8 cellular contexts compared by ENCODE assay signal in genomic region chr1:34885405-34886247, GRCh38. TPM values are rescaled to one million over a fixed set of nuclear protein-coding genes. Genes with fewer than 3 reads are reported as not detected.
DNase-seq lines count a peak whose midpoint lies in the region; ATAC-seq, FAIRE-seq and TF ChIP-seq lines count a peak whose summit lies in the region.

No MANE protein-coding gene starts in this region.

- H3K4me1 Mint-ChIP-seq in T-cell, result peaks cover 4 to 8% (median 4%) of the 10 kb centered on the region in 3 donors
- no peaks in the 10 kb centered on the region for H3K4me1 Mint-ChIP-seq in brain

- peaks cover 0 to 5% (median 0%) of the 10 kb centered on the region in 11 experiments; a peak in 3 of 22 replicates for H3K36me3 ChIP-seq in BLaER1 treated with 17β-estradiol and CSF1 and Interleukin-3, amounts not matched to agents 10 nM and 100 nM
- H3K36me3 ChIP-seq in lower lobe of right lung (no peaks in the 10 kb centered on the region), kidney (ENCODE audit: control insufficient read depth in 1 of 2, insufficient read depth in 2 of 2, low read length in 2 of 2) (no peaks in the 10 kb centered on the region)

- peak overlapping the region; percentile 55 to 86 (median 79) for H3K4me2 ChIP-seq in BLaER1 treated with 17β-estradiol and CSF1 and Interleukin-3, amounts not matched to agents 10 nM and 100 nM

- H3K27ac Mint-ChIP-seq in T-cell (no peak overlapping the region), brain (no peak overlapping the region)

- H3K4me3 Mint-ChIP-seq in T-cell, result peak overlapping the region; percentile 51 to 77 (median 55)
- peak overlapping the region in 4 of 5 experiments; percentile 63 to 68 (median 64) for H3K4me3 Mint-ChIP-seq in brain

- H3K36me3 Mint-ChIP-seq in T-cell (no peaks in the 10 kb centered on the region), brain (peaks cover 25% of the 10 kb centered on the region)

- H3K4me3 ChIP-seq in BLaER1 treated with 17β-estradiol and CSF1 and Interleukin-3, amounts not matched to agents 10 nM and 100 nM, result peak overlapping the region; percentile 46 to 68 (median 60)
- H3K4me3 ChIP-seq in lower lobe of right lung (peak overlapping the region; percentile 44), kidney (ENCODE audit: low read length in 2 of 2) (no peak overlapping the region)

- peak overlapping the region; percentile 54 to 76 (median 70) for H3K9ac ChIP-seq in BLaER1 treated with 17β-estradiol and CSF1 and Interleukin-3, amounts not matched to agents 10 nM and 100 nM
- H3K9ac ChIP-seq in kidney (ENCODE audit: low read length in 2 of 2), result no peak overlapping the region

- TF ChIP-seq CTCF in brain (conservative IDR thresholded peaks at IDR 0.05), result no peak
- no peak for TF ChIP-seq CTCF in lower lobe of right lung (IDR thresholded peaks at IDR 0.05)
- no peak for TF ChIP-seq CTCF in kidney (IDR thresholded peaks at IDR 0.05; ENCODE audit: borderline replicate concordance, extremely low read depth, insufficient read depth)

- H3K27me3 ChIP-seq in BLaER1 treated with 17β-estradiol and CSF1 and Interleukin-3, amounts not matched to agents 10 nM and 100 nM, result peaks cover 11 to 25% (median 14%) of the 10 kb centered on the region in 11 experiments; a peak in 21 of 22 replicates
- H3K27me3 ChIP-seq in lower lobe of right lung (ENCODE audit: low read depth), result peaks cover 48% of the 10 kb centered on the region

- DNase-seq in T-cell (peak in 9 of 34 experiments; percentile 11 to 36 (median 28)), lower lobe of right lung (peak; percentile 64), NCI-H1417 treated with DMSO at 0.1 percent for 48 hours (lab: John Stamatoyannopoulos, UW) (no peak), kidney (no peak)
- DNase-seq in stimulated activated CD8-positive, alpha-beta memory T cell treated with anti-CD3 and anti-CD28 coated beads, Interleukin-7, amount 100 ng/mL, for 24 hours (ENCODE audit: low read depth), result peak; percentile 38

- CTCF ChIA-PET in T-cell (lab: Charles Lee), result interaction anchor here in 1 of 2 donors (0.6 to 0.7 kb wide), 2 partner anchors 56 to 173 kb away, joined by 3 to 4 read pairs; no protein-coding TSS in a partner anchor

- H3K9me3 Mint-ChIP-seq in T-cell (no peaks in the 10 kb centered on the region), brain (peaks cover 0 to 2% (median 0%) of the 10 kb centered on the region in 5 experiments)

- ATAC-seq in T-cell (replicated peaks in 1 of 4), result peak; percentile 56 to 84 (median 70)
- ATAC-seq in lower lobe of right lung, result peak; percentile 75 to 76
- ATAC-seq in GM21381 (IDR thresholded peaks at IDR 0.05; ENCODE audit: unreplicated experiment), result no peak

- no peaks in the 10 kb centered on the region for H4K20me1 ChIP-seq in BLaER1 treated with 17β-estradiol and CSF1 and Interleukin-3, amounts not matched to agents 10 nM and 100 nM

- peak overlapping the region; percentile 30 to 70 (median 48); a peak in 17 of 22 replicates for H3K27ac ChIP-seq in BLaER1 treated with 17β-estradiol and CSF1 and Interleukin-3, amounts not matched to agents 10 nM and 100 nM
- H3K27ac ChIP-seq in lower lobe of right lung, result no peak overlapping the region
- no peak overlapping the region for H3K27ac ChIP-seq in kidney (ENCODE audit: low read depth in 2 of 2, low read length in 2 of 2)

- POLR2A ChIA-PET in T-cell (lab: Charles Lee), result no interaction called here

- intact Hi-C loops in lower lobe of right lung (cut with DNase I), result no loop called here
- intact Hi-C loops in kidney (cut with DNase I), result no loop called here

- peaks cover 3 to 7% (median 5%) of the 10 kb centered on the region in 11 experiments; a peak in 15 of 22 replicates for H3K9me3 ChIP-seq in BLaER1 treated with 17β-estradiol and CSF1 and Interleukin-3, amounts not matched to agents 10 nM and 100 nM (replicated peaks in 1 of 11)
- no peaks in the 10 kb centered on the region for H3K9me3 ChIP-seq in lower lobe of right lung
- H3K9me3 ChIP-seq in kidney (ENCODE audit: control insufficient read depth in 1 of 2, low read length in 2 of 2), result no peaks in the 10 kb centered on the region

- H3K4me1 ChIP-seq in BLaER1 treated with 17β-estradiol and CSF1 and Interleukin-3, amounts not matched to agents 10 nM and 100 nM, result peaks cover 0 to 10% (median 0%) of the 10 kb centered on the region in 10 experiments; a peak in 5 of 20 replicates
- H3K4me1 ChIP-seq in lower lobe of right lung (peaks cover 12% of the 10 kb centered on the region), kidney (ENCODE audit: control insufficient read depth in 1 of 2, insufficient read depth in 1 of 2, low read depth in 1 of 2, low read length in 2 of 2) (no peaks in the 10 kb centered on the region)

- FAIRE-seq in kidney (lab: Jason Lieb, UNC), result no peak

- peaks cover 43 to 56% of the 10 kb centered on the region in 2 donors for H3K27me3 Mint-ChIP-seq in T-cell
- peaks cover 24% of the 10 kb centered on the region for H3K27me3 Mint-ChIP-seq in brain

RNA-seq across cellular contexts. Expression of gene SMIM12, which starts 26.1 kb away (rescaled TPM):
- total RNA-seq in T-cell (10 to 100 TPM; 29.8 to 46.7 (median 37.1) TPM), lower lobe of right lung (34.0 TPM), kidney (49.2 TPM)
- polyA plus RNA-seq in brain (ENCODE audit: insufficient read depth, low read depth, low replicate concordance) (46.0 TPM), kidney (ENCODE audit: insufficient read depth, low read depth, low replicate concordance) (85.9 TPM)

RNA-seq across cellular contexts. Expression of gene DLGAP3, which starts 43.8 kb away (rescaled TPM):
- 1 to 10 TPM in 1 of 5 donors, under 1 TPM in 4; 0.78 to 1.6 (median 0.99) TPM for total RNA-seq in T-cell
- polyA plus RNA-seq in brain (ENCODE audit: insufficient read depth, low read depth, low replicate concordance), result 24.0 TPM
- total RNA-seq in lower lobe of right lung, result 0.18 TPM
- total RNA-seq in kidney, result 1.0 TPM
- polyA plus RNA-seq in kidney (ENCODE audit: insufficient read depth, low read depth, low replicate concordance), result 0.71 TPM

Comparison
In these comparisons a context has a peak if more than half of its experiments do, and no peak if none do; other contexts are left out.
1. H3K27ac ChIP-seq: peak in BLaER1 treated with 17β-estradiol and CSF1 and Interleukin-3, amounts not matched to agents 10 nM and 100 nM (11 of 11); none in lower lobe of right lung (single experiment) and kidney (0 of 2).
2. H3K4me3 ChIP-seq: peak in BLaER1 treated with 17β-estradiol and CSF1 and Interleukin-3, amounts not matched to agents 10 nM and 100 nM (10 of 10) and lower lobe of right lung (single experiment); none in kidney (0 of 2).
3. H3K9ac ChIP-seq: peak in BLaER1 treated with 17β-estradiol and CSF1 and Interleukin-3, amounts not matched to agents 10 nM and 100 nM (11 of 11); none in kidney (0 of 2).
4. DNase-seq: peak in lower lobe of right lung (single experiment) and stimulated activated CD8-positive, alpha-beta memory T cell treated with anti-CD3 and anti-CD28 coated beads, Interleukin-7, amount 100 ng/mL, for 24 hours (single experiment); none in NCI-H1417 treated with DMSO at 0.1 percent for 48 hours (single experiment) and kidney (single experiment).